ENCODE assay signal across 12 cellular contexts in the genomic region with DNA sequence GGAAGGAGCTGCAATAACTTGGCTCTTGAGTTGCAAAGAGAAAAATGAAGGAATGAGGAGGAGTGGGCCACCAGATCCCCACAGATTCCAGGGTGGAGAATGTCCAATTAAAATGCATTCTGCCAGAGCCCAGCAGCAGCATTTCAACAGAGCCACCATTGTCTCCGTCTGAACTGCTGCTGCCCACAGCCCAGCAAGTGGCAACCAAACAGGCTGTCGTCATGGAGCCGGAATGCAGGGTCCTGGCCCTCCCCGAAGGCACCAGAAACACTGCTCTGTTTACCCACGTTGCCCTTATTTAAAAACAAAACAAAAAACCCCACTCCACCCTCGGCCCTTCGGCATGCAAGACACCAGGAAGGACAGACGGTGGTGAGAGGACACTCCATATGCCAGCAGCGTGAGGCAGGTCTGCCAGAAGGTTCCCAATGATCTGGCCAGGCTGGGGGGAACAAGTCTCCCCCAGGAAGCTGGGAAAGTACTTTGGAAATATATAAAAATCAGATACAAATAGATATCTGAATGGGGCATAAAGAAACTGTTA. TPM values are rescaled to one million over a fixed set of nuclear protein-coding genes. Genes with fewer than 3 reads are reported as not detected.
DNase-seq lines count a peak whose midpoint lies in the region; ATAC-seq and TF ChIP-seq lines count a peak whose summit lies in the region.
"Had no signal": no experiment of that assay in that cellular context is flagged by ENCODE, and none has a peak within 500 bp of the region (broad histone marks: within the 10 kb centered on the region; RNA-seq: fewer than 3 reads in every experiment).

No MANE protein-coding gene starts in this region.

- H3K9ac ChIP-seq in neural progenitor cell = no peak overlapping the region

- H3K79me2 ChIP-seq in PC-9 (ENCODE audit: low read depth) (peaks cover 85% of the 10 kb centered on the region), neural progenitor cell (ENCODE audit: low read depth) (peaks cover 9% of the 10 kb centered on the region)

- POLR2A ChIA-PET in PC-9 (lab: Charles Lee; ENCODE audit: unreplicated experiment) = interaction anchor here (0.6 to 0.8 kb wide), 4 partner anchors 18 to 43 kb away, joined by 3 to 5 read pairs (median 4); no protein-coding TSS in a partner anchor

- intact Hi-C loops in PC-9 (cut with micrococcal nuclease; ENCODE audit: unreplicated experiment) = loop anchor here (1.0 to 10.0 kb wide), 4 partner anchors 22 to 223 kb away; a partner anchor contains a TSS

- H3K9me2 ChIP-seq in PC-9 (ENCODE audit: insufficient read depth) = no peaks in the 10 kb centered on the region

- H3K4me1 ChIP-seq in PC-9 (replicated peaks; ENCODE audit: insufficient read depth) (peaks cover 97% of the 10 kb centered on the region), neural progenitor cell (peaks cover 53% of the 10 kb centered on the region)

- H3K36me3 ChIP-seq in PC-9 (ENCODE audit: low read depth) (no peaks in the 10 kb centered on the region), neural progenitor cell (no peaks in the 10 kb centered on the region)
- H3K36me3 ChIP-seq: vagina had no signal

- peak overlapping the region; percentile 80 for H3K27ac ChIP-seq in PC-9
- no peak overlapping the region for H3K27ac ChIP-seq in neural progenitor cell
- H3K27ac ChIP-seq: vagina had no signal

- H4K20me1 ChIP-seq in PC-9 (ENCODE audit: insufficient read depth) (no peaks in the 10 kb centered on the region), neural progenitor cell (ENCODE audit: low read depth) (peaks cover 68% of the 10 kb centered on the region)

- TF ChIP-seq CTCF in PC-9 (conservative IDR thresholded peaks at IDR 0.05) (no peak), fibroblast of villous mesenchyme (IDR thresholded peaks at IDR 0.05; ENCODE audit: insufficient read depth, low read depth, low read length) (no peak), neural progenitor cell (IDR thresholded peaks at IDR 0.05) (no peak)

- H3K9me3 Mint-ChIP-seq in neural progenitor cell = no peaks in the 10 kb centered on the region
- H3K9me3 Mint-ChIP-seq: activated T-cell treated with anti-CD3 and anti-CD28 coated beads, Interleukin-2, amount 50 U/mL, for 24 hours had no signal

- H3K36me3 Mint-ChIP-seq in neural progenitor cell = peaks cover 3% of the 10 kb centered on the region

- CTCF ChIA-PET in PC-9 (lab: Charles Lee) = no interaction called here

- H3K4me2 ChIP-seq in PC-9 (peak overlapping the region; percentile 70), neural progenitor cell (peak overlapping the region; percentile 51)

- H3K27me3 ChIP-seq in PC-9 (ENCODE audit: insufficient read depth, low read depth) (no peaks in the 10 kb centered on the region), neural progenitor cell (no peaks in the 10 kb centered on the region)
- H3K27me3 ChIP-seq: vagina had no signal

- H3K4me1 Mint-ChIP-seq in neural progenitor cell = peaks cover 86% of the 10 kb centered on the region

- H2AFZ ChIP-seq in PC-9 (no peak overlapping the region), neural progenitor cell (replicated peaks) (no peak overlapping the region)

- peaks cover 2% of the 10 kb centered on the region for H3K27me3 Mint-ChIP-seq in neural progenitor cell (ENCODE audit: insufficient read depth, low read depth)
- H3K27me3 Mint-ChIP-seq: activated T-cell treated with anti-CD3 and anti-CD28 coated beads, Interleukin-2, amount 50 U/mL, for 24 hours had no signal

- H3K4me3 ChIP-seq in PC-9 (peak overlapping the region; percentile 8; the same call in 1 of the 2 replicates), fibroblast of villous mesenchyme (ENCODE audit: low read depth, low read length) (no peak overlapping the region), neural progenitor cell (no peak overlapping the region)
- H3K4me3 ChIP-seq: vagina had no signal

- ATAC-seq in HG02763 (IDR thresholded peaks at IDR 0.05; ENCODE audit: unreplicated experiment) = no peak
- no peak for ATAC-seq in HG02571 (IDR thresholded peaks at IDR 0.05; ENCODE audit: unreplicated experiment)

- BruUV-seq in PC-9 (replicated peaks; lab: Mats Ljungman, UMichigan) = no TSS peak

- H3K27ac Mint-ChIP-seq in neural progenitor cell = peak overlapping the region; percentile 99
- H3K27ac Mint-ChIP-seq: activated T-cell treated with anti-CD3 and anti-CD28 coated beads, Interleukin-2, amount 50 U/mL, for 24 hours had no signal

- H3F3A ChIP-seq in PC-9 (ENCODE audit: insufficient read depth, low read depth) (peaks cover 40% of the 10 kb centered on the region), neural progenitor cell (ENCODE audit: low read depth) (peaks cover 37% of the 10 kb centered on the region)

- DNase-seq in COLO829 (ENCODE audit: low spot score) (peak; percentile 99), PC-9 (peak; percentile 86 to 93), fibroblast of villous mesenchyme (ENCODE audit: low read depth) (peak; percentile 12), neural progenitor cell (ENCODE audit: low spot score) (peak; percentile 77), NCI-H128 (lab: John Stamatoyannopoulos, UW; ENCODE audit: unreplicated experiment) (no peak)
- DNase-seq in activated naive CD4-positive, alpha-beta T cell (lab: John Stamatoyannopoulos, UW) = no peak
- DNase-seq: activated T-cell treated with anti-CD3 and anti-CD28 coated beads, Interleukin-2, amount 50 U/mL, for 24 hours; GDM1; NCI-H524 treated with DMSO at 0.1 percent for 48 hours had no signal

- no peaks in the 10 kb centered on the region for H3K9me3 ChIP-seq in PC-9 (ENCODE audit: insufficient read depth, low read depth)
- H3K9me3 ChIP-seq in neural progenitor cell (ENCODE audit: low read depth) = no peaks in the 10 kb centered on the region
- H3K9me3 ChIP-seq: vagina had no signal

- H3K4me3 Mint-ChIP-seq in neural progenitor cell = peak overlapping the region; percentile 73
- H3K4me3 Mint-ChIP-seq: activated T-cell treated with anti-CD3 and anti-CD28 coated beads, Interleukin-2, amount 50 U/mL, for 24 hours had no signal

RNA-seq across cellular contexts. Expression of a gene that starts 32.5 kb away (rescaled TPM):
- total RNA-seq in PC-9 (2021) (26.9 and 28.3 TPM in 2 replicates), fibroblast of villous mesenchyme (0.64 and 0.86 TPM in 2 replicates), neural progenitor cell (ENCODE audit: low replicate concordance) (20.3 and 24.0 TPM in 2 replicates)

Comparison
In these comparisons a context has a peak if more than half of its experiments do, and no peak if none do; other contexts are left out.
1. DNase-seq: peak in COLO829 (single experiment), PC-9 (2 of 2), fibroblast of villous mesenchyme (single experiment) and neural progenitor cell (single experiment); none in NCI-H128 (single experiment) and activated naive CD4-positive, alpha-beta T cell (0 of 4).
2. RNA of a gene that starts 32.5 kb away (total RNA-seq): 26.9 to 28.3 TPM in PC-9 and 20.3 to 24.0 TPM in neural progenitor cell; 0.64 to 0.86 TPM in fibroblast of villous mesenchyme; every median in the first group is over 10 times any median in the second.